Comparison of ENCODE assay signal across 20 cellular contexts in the genomic region with DNA sequence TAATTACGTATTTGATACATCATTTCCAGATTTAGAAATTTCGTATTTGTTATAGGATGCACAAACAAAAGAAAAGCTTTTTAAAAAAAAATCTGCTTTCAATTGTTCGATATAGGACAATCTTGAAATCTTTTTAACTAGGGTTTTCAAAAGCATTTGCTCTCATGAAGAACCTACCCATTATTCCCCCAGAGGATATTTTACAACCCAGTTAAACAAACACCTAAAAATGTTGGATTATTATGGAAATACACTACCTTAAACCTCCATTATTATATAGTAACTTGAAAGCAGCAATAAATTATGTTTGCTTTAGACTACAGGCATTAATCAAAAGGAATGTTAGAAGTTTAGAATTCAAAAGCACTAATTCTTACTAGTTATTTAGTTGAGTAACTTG.
"Had no signal": no experiment of that assay in that cellular context is flagged by ENCODE, and none has a peak within 500 bp of the region (broad histone marks: within the 10 kb centered on the region; RNA-seq: fewer than 3 reads in every experiment).

No MANE protein-coding gene starts in this region.

- H3K4me1 Mint-ChIP-seq: endodermal cell had no signal

- H3K9me3 Mint-ChIP-seq: dendritic cell treated with granulocyte-macrophage colony-stimulating factor and Interleukin-4, amounts not matched to agents 40 ng/mL and 50 ng/mL, for 4 days; endodermal cell had no signal

- H3K27ac Mint-ChIP-seq: dendritic cell treated with granulocyte-macrophage colony-stimulating factor and Interleukin-4, amounts not matched to agents 40 ng/mL and 50 ng/mL, for 4 days; effector memory CD8-positive, alpha-beta T cell; endodermal cell had no signal

- H3K27me3 Mint-ChIP-seq: dendritic cell treated with granulocyte-macrophage colony-stimulating factor and Interleukin-4, amounts not matched to agents 40 ng/mL and 50 ng/mL, for 4 days; effector memory CD8-positive, alpha-beta T cell had no signal

- H3K4me3 Mint-ChIP-seq: dendritic cell treated with granulocyte-macrophage colony-stimulating factor and Interleukin-4, amounts not matched to agents 40 ng/mL and 50 ng/mL, for 4 days; effector memory CD8-positive, alpha-beta T cell; endodermal cell had no signal

- DNase-seq: colonic mucosa; cortex of kidney; dermis blood vessel endothelial cell; dorsolateral prefrontal cortex; effector CD4-positive, alpha-beta T cell; effector CD8-positive, alpha-beta T cell; effector memory CD4-positive, alpha-beta T cell; effector memory CD8-positive, alpha-beta T cell; endodermal cell; erythroblast; esophagus squamous epithelium; foreskin fibroblast; foreskin keratinocyte; foreskin melanocyte; gastrocnemius medialis; glutamatergic neuron; head of caudate nucleus; heart left ventricle; heart right ventricle had no signal
